In genomic region chr1:21534674-21535378, GRCh38 we compare ENCODE assay signal across 8 cellular contexts. TPM values are rescaled to one million over a fixed set of nuclear protein-coding genes. Genes with fewer than 3 reads are reported as not detected.
A peak's percentile ranks its signal among the peaks of the same experiment; 100 is the strongest.
DNase-seq lines count a peak whose midpoint lies in the region; ATAC-seq and TF ChIP-seq lines count a peak whose summit lies in the region.

No MANE protein-coding gene starts in this region.

- H4K20me1 ChIP-seq in PC-3 (ENCODE audit: low read length) (no peaks in the 10 kb centered on the region), neural progenitor cell (ENCODE audit: low read depth) (peaks cover 97% of the 10 kb centered on the region)

- ATAC-seq in PC-3 (peak; percentile 88), GM21367 (IDR thresholded peaks at IDR 0.05; ENCODE audit: unreplicated experiment) (no peak), GM21529 (IDR thresholded peaks at IDR 0.05; ENCODE audit: unreplicated experiment) (no peak), HG02623 (IDR thresholded peaks at IDR 0.05; ENCODE audit: unreplicated experiment) (no peak)

- H3K4me2 ChIP-seq in PC-3 (ENCODE audit: low read length) (no peak overlapping the region), neural progenitor cell (no peak overlapping the region)

- H3K4me1 ChIP-seq in PC-3 (ENCODE audit: insufficient read depth, low read length) (no peaks in the 10 kb centered on the region), ectodermal cell (ENCODE audit: control insufficient read depth, insufficient read depth, low read length) (peaks cover 14% of the 10 kb centered on the region), neural progenitor cell (peaks cover 20% of the 10 kb centered on the region)

- no peaks in the 10 kb centered on the region for H3K36me3 ChIP-seq in PC-3 (ENCODE audit: low read depth, low read length)
- no peaks in the 10 kb centered on the region for H3K36me3 ChIP-seq in ectodermal cell (ENCODE audit: control insufficient read depth, insufficient read depth, low read length)
- H3K36me3 ChIP-seq in neural progenitor cell, result no peaks in the 10 kb centered on the region

- POLR2A ChIA-PET in PC-3 (lab: Charles Lee; ENCODE audit: unreplicated experiment), result no interaction called here

- H3K9me3 ChIP-seq in PC-3 (ENCODE audit: low read length) (no peaks in the 10 kb centered on the region), ectodermal cell (ENCODE audit: control insufficient read depth, low read length) (no peaks in the 10 kb centered on the region), neural progenitor cell (ENCODE audit: low read depth) (no peaks in the 10 kb centered on the region)

- no peak overlapping the region for H3K4me3 Mint-ChIP-seq in neural progenitor cell

- H3K79me2 ChIP-seq in PC-3 (ENCODE audit: low read length) (no peaks in the 10 kb centered on the region), neural progenitor cell (ENCODE audit: low read depth) (peaks cover 81% of the 10 kb centered on the region)

- H3F3A ChIP-seq in PC-3 (ENCODE audit: low read length, unreplicated experiment), result no peaks in the 10 kb centered on the region
- peaks cover 16% of the 10 kb centered on the region for H3F3A ChIP-seq in neural progenitor cell (ENCODE audit: low read depth)

- H3K9me2 ChIP-seq in PC-3 (replicated peaks; ENCODE audit: low read length), result no peaks in the 10 kb centered on the region

- intact Hi-C loops in PC-3 (cut with micrococcal nuclease), result loop anchor here (1.0 kb wide), 1 partner anchor 165 kb away; no protein-coding TSS in a partner anchor

- peaks cover 48% of the 10 kb centered on the region for H3K4me1 Mint-ChIP-seq in neural progenitor cell

- peaks cover 12% of the 10 kb centered on the region for H3K27me3 ChIP-seq in PC-3 (ENCODE audit: low read length)
- no peaks in the 10 kb centered on the region for H3K27me3 ChIP-seq in ectodermal cell (ENCODE audit: control insufficient read depth, insufficient read depth, low read length, poor library complexity, severe bottlenecking)
- H3K27me3 ChIP-seq in neural progenitor cell, result no peaks in the 10 kb centered on the region

- no peak overlapping the region for H3K27ac ChIP-seq in PC-3 (ENCODE audit: low read length)
- H3K27ac ChIP-seq in ectodermal cell (ENCODE audit: insufficient read depth, low read depth, low read length, poor library complexity, severe bottlenecking), result peak overlapping the region; percentile 48
- H3K27ac ChIP-seq in neural progenitor cell, result no peak overlapping the region

- H3K27me3 Mint-ChIP-seq in neural progenitor cell (ENCODE audit: insufficient read depth, low read depth), result peaks cover 5% of the 10 kb centered on the region

- DNase-seq in DMS153 (lab: John Stamatoyannopoulos, UW), result peak; percentile 43
- peak; percentile 18 for DNase-seq in HK-2 (ENCODE audit: unreplicated experiment)
- DNase-seq in PC-3, result peak; percentile 73
- peak; percentile 77 for DNase-seq in neural progenitor cell (ENCODE audit: low spot score)

- no peaks in the 10 kb centered on the region for H3K36me3 Mint-ChIP-seq in neural progenitor cell

- no peak overlapping the region for H2AFZ ChIP-seq in PC-3 (ENCODE audit: low read length)
- H2AFZ ChIP-seq in neural progenitor cell (replicated peaks), result no peak overlapping the region

- H3K9ac ChIP-seq in PC-3 (ENCODE audit: low read length), result no peak overlapping the region
- H3K9ac ChIP-seq in neural progenitor cell, result no peak overlapping the region

- no TSS peak for BruUV-seq in PC-3 (replicated peaks; lab: Mats Ljungman, UMichigan)

- H3K4me3 ChIP-seq in PC-3 (ENCODE audit: low read length) (no peak overlapping the region), ectodermal cell (ENCODE audit: insufficient read depth, low read depth, low read length) (no peak overlapping the region), neural progenitor cell (no peak overlapping the region)

- CTCF ChIA-PET in PC-3 (lab: Charles Lee), result interaction anchor here (1.5 kb wide), 1 partner anchor 165 kb away, joined by 9 read pairs; no protein-coding TSS in a partner anchor

- TF ChIP-seq CTCF in PC-3 (conservative IDR thresholded peaks at IDR 0.05; ENCODE audit: low read depth, low read length) (peak; percentile 76), neural progenitor cell (IDR thresholded peaks at IDR 0.05) (peak; percentile 70)

- H3K9me3 Mint-ChIP-seq in neural progenitor cell, result no peaks in the 10 kb centered on the region

- WGBS in ectodermal cell, 2 experiments, result 62 to 64% methylated on average over 11 of the region's 11 CpGs

- H3K27ac Mint-ChIP-seq in neural progenitor cell, result no peak overlapping the region

RNA-seq across cellular contexts. Expression of gene ALPL, which starts 25.6 kb away (rescaled TPM):
- total RNA-seq in PC-3 (2014; rRNA removed) (0.73 and 0.86 TPM in 2 replicates), neural progenitor cell (ENCODE audit: low replicate concordance) (51.3 and 114 TPM in 2 replicates)
- 223 TPM for polyA plus RNA-seq in ectodermal cell (2013, experiment 1 of 4)
- 218 TPM for polyA plus RNA-seq in ectodermal cell (2013, experiment 2 of 4)
- 174 TPM for polyA plus RNA-seq in ectodermal cell (2013, experiment 3 of 4)
- polyA plus RNA-seq in ectodermal cell (2013, experiment 4 of 4), result 181 TPM

Comparison
In these comparisons a context has a peak if more than half of its experiments do, and no peak if none do; other contexts are left out.
1. DNase-seq: peak in every context shown above with its lines; median percentile 77 in neural progenitor cell; 73 in PC-3; 43 in DMS153; 18 in HK-2.
2. RNA of gene ALPL, which starts 25.6 kb away (total RNA-seq): 51.3 to 114 TPM in neural progenitor cell; 0.73 to 0.86 TPM in PC-3; every median in the first group is over 10 times any median in the second.